8 cellular contexts compared by ENCODE assay signal in genomic region chr2:85419009-85419711, GRCh38.
DNase-seq lines count a peak whose midpoint lies in the region; ATAC-seq and TF ChIP-seq lines count a peak whose summit lies in the region.

No MANE protein-coding gene starts in this region.

- no peak for DNase-seq in fibroblast of mammary gland (ENCODE audit: low read depth)
- no peak for DNase-seq in retinal pigment epithelial cell (ENCODE audit: low read depth)
- DNase-seq in cerebellar nuclear complex (lab: John Stamatoyannopoulos, UW): no peak

- peak; percentile 8 for ATAC-seq in GM21526 (IDR thresholded peaks at IDR 0.05; ENCODE audit: low FRiP score, unreplicated experiment)
- ATAC-seq in HG03159 (IDR thresholded peaks at IDR 0.05; ENCODE audit: unreplicated experiment): no peak
- ATAC-seq in GM19395 (IDR thresholded peaks at IDR 0.05; ENCODE audit: unreplicated experiment): no peak
- ATAC-seq in HG03520 (IDR thresholded peaks at IDR 0.05; ENCODE audit: unreplicated experiment): no peak

- TF ChIP-seq POLR2A in Raji (IDR thresholded peaks at IDR 0.05; ENCODE audit: insufficient read depth, low read depth, low read length): peak; percentile 21

- TF ChIP-seq CTCF in fibroblast of mammary gland (conservative IDR thresholded peaks at IDR 0.05; ENCODE audit: control insufficient read depth, insufficient read depth, low read depth, low read length) (no peak), retinal pigment epithelial cell (conservative IDR thresholded peaks at IDR 0.05; ENCODE audit: low read depth, low read length) (no peak)

- H3K4me3 ChIP-seq in fibroblast of mammary gland (ENCODE audit: control insufficient read depth, low read depth, low read length) (peak overlapping the region; percentile 76), retinal pigment epithelial cell (ENCODE audit: low read length) (peak overlapping the region; percentile 81)
